ENCODE assay signal across 29 cellular contexts in genomic region chr12:57641699-57642442, GRCh38. TPM values are rescaled to one million over a fixed set of nuclear protein-coding genes. Genes with fewer than 3 reads are reported as not detected.
A peak's percentile ranks its signal among the peaks of the same experiment; 100 is the strongest.
DNase-seq lines count a peak whose midpoint lies in the region; ATAC-seq and TF ChIP-seq lines count a peak whose summit lies in the region.
"Had no signal": no experiment of that assay in that cellular context is flagged by ENCODE, and none has a peak within 500 bp of the region (broad histone marks: within the 10 kb centered on the region; RNA-seq: fewer than 3 reads in every experiment).

No MANE protein-coding gene starts in this region.

- DNase-seq in DMS53 (lab: John Stamatoyannopoulos, UW) = peak; percentile 30
- DNase-seq in DMS53 treated with DMSO at 0.1 percent for 48 hours (lab: John Stamatoyannopoulos, UW; ENCODE audit: unreplicated experiment) = no peak
- DNase-seq in OCI-M1 (lab: John Stamatoyannopoulos, UW) = peak; percentile 51
- DNase-seq in coronary artery (ENCODE audit: low spot score) = peak; percentile 38
- DNase-seq in WTC11 (ENCODE audit: low spot score) = no peak
- DNase-seq in globus pallidus (ENCODE audit: low spot score) = no peak
- DNase-seq: Caco-2; CD8-positive, alpha-beta T cell; DMS 273 treated with DMSO at 0.1 percent for 48 hours; DND-41; H9; HFFc6; IMR-90; MV-4-11; NCI-H1105; NCI-H1436 treated with DMSO at 0.1 percent for 48 hours; NCI-H2029; NCI-H446 treated with DMSO at 0.1 percent for 48 hours; NCI-H526; NK-92 treated with Interleukin-12 subunit alpha and Interleukin-12 subunit beta, amount 100 ng/mL, for 24 hours; SHP77 treated with DMSO at 0.1 percent for 48 hours had no signal

- H3K79me2 ChIP-seq in Loucy (ENCODE audit: insufficient read depth, low read length) = no peaks in the 10 kb centered on the region

- H3K27ac ChIP-seq in coronary artery = no peak overlapping the region
- H3K27ac ChIP-seq: 22Rv1, C4-2B, KMS-11, SK-N-MC had no signal

- H3K4me3 ChIP-seq in Loucy (ENCODE audit: low read length, poor library complexity, severe bottlenecking) (no peak overlapping the region), coronary artery (no peak overlapping the region)
- H3K4me3 ChIP-seq: SK-N-MC had no signal

- H3K27me3 Mint-ChIP-seq in WTC11 (ENCODE audit: low read depth) = peaks cover 37% of the 10 kb centered on the region

- no peak overlapping the region for H3K4me2 ChIP-seq in Loucy (ENCODE audit: low read depth, low read length, poor library complexity, severe bottlenecking)
- H3K4me2 ChIP-seq: KMS-11 had no signal

- no peak for TF ChIP-seq CTCF in Loucy (conservative IDR thresholded peaks at IDR 0.05; ENCODE audit: low read length)
- TF ChIP-seq CTCF in coronary artery (IDR thresholded peaks at IDR 0.05) = no peak
- no peak for TF ChIP-seq CTCF in WTC11 (IDR thresholded peaks at IDR 0.05)

- POLR2A ChIA-PET in WTC11 (lab: Charles Lee) = no interaction called here

- no peaks in the 10 kb centered on the region for H4K20me1 ChIP-seq in Loucy (ENCODE audit: insufficient read depth, low read length, poor library complexity, severe bottlenecking)

- peaks cover 17% of the 10 kb centered on the region for H3K4me1 Mint-ChIP-seq in WTC11
- H3K4me1 Mint-ChIP-seq: B cell had no signal

- no peak overlapping the region for H3K9ac ChIP-seq in Loucy (ENCODE audit: low read depth, low read length, poor library complexity, severe bottlenecking)
- H3K9ac ChIP-seq: KMS-11 had no signal

- H3K36me3 ChIP-seq in Loucy (ENCODE audit: insufficient read depth, low read length) = no peaks in the 10 kb centered on the region

- peak overlapping the region; percentile 26; the same call in 1 of the 2 replicates for H2AFZ ChIP-seq in Loucy (ENCODE audit: low read length)

- H3K27me3 ChIP-seq in Loucy (ENCODE audit: insufficient read depth, low read length, poor library complexity, severe bottlenecking) = no peaks in the 10 kb centered on the region

- no peak overlapping the region for H3K4me3 Mint-ChIP-seq in WTC11
- H3K4me3 Mint-ChIP-seq: B cell; CD8-positive, alpha-beta T cell; H9; HFFc6 had no signal

- no peaks in the 10 kb centered on the region for H3K9me2 ChIP-seq in Loucy (replicated peaks; ENCODE audit: low read depth, low read length)

- H3K9me3 ChIP-seq in Loucy (ENCODE audit: insufficient read depth, low read depth, low read length) = 0 out of 2 replicates have a peak, but pooled peaks cover 4% of the 10 kb centered on the region

- peaks cover 23% of the 10 kb centered on the region for H3K36me3 Mint-ChIP-seq in WTC11
- H3K36me3 Mint-ChIP-seq: CD8-positive, alpha-beta T cell had no signal

- no peak for ATAC-seq in WTC11
- no peak for ATAC-seq in HG02852 (IDR thresholded peaks at IDR 0.05; ENCODE audit: unreplicated experiment)
- ATAC-seq: CD8-positive, alpha-beta T cell; Panc1 had no signal

- no peak overlapping the region for H3K27ac Mint-ChIP-seq in WTC11
- H3K27ac Mint-ChIP-seq: B cell; CD8-positive, alpha-beta T cell; H9; HFFc6 had no signal

- H3F3A ChIP-seq in Loucy (ENCODE audit: low read depth) = no peaks in the 10 kb centered on the region

- H3K4me1 ChIP-seq in Loucy (ENCODE audit: insufficient read depth, low read length, poor library complexity, severe bottlenecking) = no peaks in the 10 kb centered on the region
- H3K4me1 ChIP-seq: Caco-2 had no signal

- peaks cover 35% of the 10 kb centered on the region for H3K9me3 Mint-ChIP-seq in WTC11

- CTCF ChIA-PET in WTC11 (lab: Charles Lee) = interaction anchor here (0.9 to 1.9 kb wide), 7 partner anchors 9 to 94 kb away, joined by 3 to 14 read pairs (median 3); partner anchors contain the start of genes B4GALNT1, DTX3 and OS9

TF ChIP-seq in WTC11, 78 proteins besides CTCF, POLR2A, EP300 and RAD21:
- no peak for TF ChIP-seq ZSCAN18 (CRISPR knock-in tag; IDR thresholded peaks at IDR 0.05)
- TF ChIP-seq IRF1 (CRISPR knock-in tag; IDR thresholded peaks at IDR 0.05) = no peak
- TF ChIP-seq FOXK1 (CRISPR knock-in tag; IDR thresholded peaks at IDR 0.05) = no peak
TF ChIP-seq in WTC11: peak in this region for 0.

RNA-seq across cellular contexts. Expression of gene B4GALNT1, which starts 8.9 kb away (rescaled TPM):
- total RNA-seq in WTC11 (2021) = 0.46 to 1.2 TPM (median 1.2 TPM) in 3 replicates
- total RNA-seq: CD8-positive, alpha-beta T cell had no signal

RNA-seq across cellular contexts. Expression of gene ARHGEF25, which starts 30.6 kb away (rescaled TPM):
- 11.9 to 19.0 TPM (median 17.2 TPM) in 3 replicates for total RNA-seq in WTC11 (2021)
- total RNA-seq: B cell had no signal

RNA-seq across cellular contexts. Expression of gene DTX3, which starts 37.2 kb away (rescaled TPM):
- total RNA-seq in WTC11 (2021) = 52.4 to 57.0 TPM (median 55.7 TPM) in 3 replicates

RNA-seq across cellular contexts. Expression of gene PIP4K2C, which starts 50.9 kb away (rescaled TPM):
- total RNA-seq in WTC11 (2021) = 25.4 to 26.9 TPM (median 25.8 TPM) in 3 replicates

RNA-seq across cellular contexts. Expression of gene OS9, which starts 52.1 kb away (rescaled TPM):
- total RNA-seq in WTC11 (2021) = 77.5 to 93.9 TPM (median 93.1 TPM) in 3 replicates

Comparison
In these comparisons a context has a peak if more than half of its experiments do, and no peak if none do; other contexts are left out.
1. DNase-seq: peak in DMS53 (single experiment), OCI-M1 (single experiment) and coronary artery (single experiment); none in DMS53 treated with DMSO at 0.1 percent for 48 hours (single experiment), WTC11 (single experiment) and globus pallidus (single experiment).